In the genomic region with DNA sequence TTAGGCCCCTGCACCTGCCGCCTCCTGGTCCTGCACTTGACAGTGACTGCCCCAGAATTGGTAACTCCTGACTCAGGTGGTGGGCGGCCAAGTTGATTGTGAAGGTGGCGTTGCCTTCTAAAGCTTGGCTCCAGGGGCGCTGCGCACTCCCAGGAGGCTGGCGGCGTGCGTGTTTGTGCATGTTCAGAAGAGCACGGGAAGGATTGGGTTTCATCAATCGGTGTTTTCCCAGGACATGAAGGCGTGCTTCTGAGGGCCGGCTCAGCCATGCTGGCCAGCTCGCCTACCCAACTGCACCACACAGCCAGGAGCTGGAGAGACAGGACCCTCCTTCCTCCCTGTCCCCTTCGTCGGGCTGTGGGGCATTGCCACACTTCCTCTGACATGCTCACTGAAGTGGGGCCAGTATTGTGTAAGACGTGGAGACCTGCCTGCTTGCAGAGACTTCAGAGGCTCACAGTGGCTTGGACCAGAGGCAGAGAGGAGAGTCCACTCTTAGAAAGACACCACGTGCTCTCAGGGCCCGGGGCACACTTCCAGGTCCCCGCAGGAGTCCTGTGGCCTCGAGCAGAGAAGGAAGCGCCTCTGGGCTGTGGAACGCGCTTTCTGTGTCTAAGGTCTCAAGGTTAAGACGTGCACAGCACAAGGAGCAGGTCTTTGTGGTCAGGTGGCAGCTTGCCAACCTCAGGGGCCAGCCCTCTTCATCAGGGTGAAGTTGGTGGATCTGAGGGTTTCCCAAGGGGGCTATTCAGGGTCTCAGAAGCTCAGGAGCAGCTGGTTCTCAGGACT, we compare ENCODE assay signal across 10 cellular contexts. TPM values are rescaled to one million over a fixed set of nuclear protein-coding genes. Genes with fewer than 3 reads are reported as not detected.
DNase-seq lines count a peak whose midpoint lies in the region; ATAC-seq and TF ChIP-seq lines count a peak whose summit lies in the region.
"Had no signal": no experiment of that assay in that cellular context is flagged by ENCODE, and none has a peak within 500 bp of the region (broad histone marks: within the 10 kb centered on the region; RNA-seq: fewer than 3 reads in every experiment).

No MANE protein-coding gene starts in this region.

- H3K4me3 ChIP-seq in left ventricle myocardium inferior (no peak overlapping the region), upper lobe of right lung (peak overlapping the region; percentile 19)
- H3K4me3 ChIP-seq in CD8-positive, alpha-beta T cell (ENCODE audit: low read depth, low read length), result no peak overlapping the region

- H3K4me3 Mint-ChIP-seq in CD8-positive, alpha-beta T cell, result no peak overlapping the region

- no peak overlapping the region for H3K27ac ChIP-seq in left ventricle myocardium inferior (replicated peaks)
- H3K27ac ChIP-seq in upper lobe of right lung, result peak overlapping the region; percentile 85
- H3K27ac ChIP-seq in CD8-positive, alpha-beta T cell (ENCODE audit: low read depth, low read length), result no peak overlapping the region

- H3K9me3 ChIP-seq in left ventricle myocardium inferior (replicated peaks) (no peaks in the 10 kb centered on the region), upper lobe of right lung (no peaks in the 10 kb centered on the region)
- no peaks in the 10 kb centered on the region for H3K9me3 ChIP-seq in CD8-positive, alpha-beta T cell (ENCODE audit: low read length)

- no peaks in the 10 kb centered on the region for H3K9me3 Mint-ChIP-seq in CD8-positive, alpha-beta T cell

- peaks cover 26% of the 10 kb centered on the region for H3K36me3 Mint-ChIP-seq in CD8-positive, alpha-beta T cell

- DNase-seq in Right ventricle myocardium superior (peak; percentile 68), left ventricle myocardium inferior (no peak), SK-N-DZ (ENCODE audit: low spot score) (peak; percentile 14), left kidney (ENCODE audit: low read depth, low spot score) (peak; percentile 83), upper lobe of right lung (peak; percentile 90), retina (no peak)
- no peak for DNase-seq in CD8-positive, alpha-beta T cell

- ATAC-seq in Right ventricle myocardium superior (ENCODE audit: poor library complexity) (no peak), upper lobe of right lung (peak; percentile 11), GM21367 (IDR thresholded peaks at IDR 0.05; ENCODE audit: unreplicated experiment) (no peak)
- no peak for ATAC-seq in CD8-positive, alpha-beta T cell

- H3K36me3 ChIP-seq in left ventricle myocardium inferior (peaks cover 8% of the 10 kb centered on the region), upper lobe of right lung (no peaks in the 10 kb centered on the region)
- H3K36me3 ChIP-seq in CD8-positive, alpha-beta T cell (ENCODE audit: insufficient read depth, low read length), result no peaks in the 10 kb centered on the region

- no peak overlapping the region for H3K27ac Mint-ChIP-seq in CD8-positive, alpha-beta T cell

- CTCF ChIA-PET in CD8-positive, alpha-beta T cell (lab: Charles Lee), result interaction anchor here (0.7 kb wide), 1 partner anchor 13 kb away, joined by 4 read pairs; no protein-coding TSS in a partner anchor

- H3K4me1 ChIP-seq in left ventricle myocardium inferior (peaks cover 53% of the 10 kb centered on the region), upper lobe of right lung (peaks cover 46% of the 10 kb centered on the region)
- peaks cover 25% of the 10 kb centered on the region for H3K4me1 ChIP-seq in CD8-positive, alpha-beta T cell (ENCODE audit: insufficient read depth, low read length)

- peaks cover 42% of the 10 kb centered on the region for H3K4me1 Mint-ChIP-seq in CD8-positive, alpha-beta T cell (ENCODE audit: low read depth)

- POLR2A ChIA-PET in CD8-positive, alpha-beta T cell (lab: Charles Lee), result no interaction called here

- TF ChIP-seq CTCF in left ventricle myocardium inferior (IDR thresholded peaks at IDR 0.05; ENCODE audit: borderline replicate concordance), result no peak
- no peak for TF ChIP-seq CTCF in upper lobe of right lung (IDR thresholded peaks at IDR 0.05)
- TF ChIP-seq CTCF in CD8-positive, alpha-beta T cell (IDR thresholded peaks at IDR 0.05), result no peak

- H3K27me3 ChIP-seq in left ventricle myocardium inferior (ENCODE audit: low read depth) (no peaks in the 10 kb centered on the region), upper lobe of right lung (no peaks in the 10 kb centered on the region)
- H3K27me3 ChIP-seq in CD8-positive, alpha-beta T cell (ENCODE audit: insufficient read depth, low read length), result no peaks in the 10 kb centered on the region

- H3K27me3 Mint-ChIP-seq in CD8-positive, alpha-beta T cell (ENCODE audit: low read depth), result no peaks in the 10 kb centered on the region
- H3K27me3 Mint-ChIP-seq: CD4-positive, alpha-beta memory T cell had no signal

- intact Hi-C loops in Right ventricle myocardium superior (cut with DNase I), result no loop called here
- intact Hi-C loops in left ventricle myocardium inferior (cut with micrococcal nuclease), result no loop called here
- intact Hi-C loops in upper lobe of right lung (cut with DNase I), result no loop called here
- intact Hi-C loops in CD8-positive, alpha-beta T cell (cut with DNase I, micrococcal nuclease), result loop anchor here in 1 of 2 experiments (5.0 kb wide), 1 partner anchor 215 kb away; no protein-coding TSS in a partner anchor

RNA-seq across cellular contexts. Expression of a gene that starts 2.8 kb away (rescaled TPM):
- total RNA-seq in Right ventricle myocardium superior (11.0 TPM), left ventricle myocardium inferior (10.3 TPM), upper lobe of right lung (47.6 TPM)
- polyA plus RNA-seq in SK-N-DZ (2014; cell fraction: cytosol; rRNA removed), result 23.8 and 35.5 TPM in 2 replicates
- polyA plus RNA-seq in SK-N-DZ (2014; cell fraction: nucleus; rRNA removed), result 41.2 and 43.2 TPM in 2 replicates
- total RNA-seq in CD8-positive, alpha-beta T cell, result 1 to 10 TPM; 3.9 to 5.9 TPM

RNA-seq across cellular contexts. Expression of a gene that starts 22.9 kb away (rescaled TPM):
- total RNA-seq in Right ventricle myocardium superior (18.0 TPM), left ventricle myocardium inferior (21.4 TPM), upper lobe of right lung (59.4 TPM)
- polyA plus RNA-seq in SK-N-DZ (2014; cell fraction: cytosol; rRNA removed), result 25.3 and 35.9 TPM in 2 replicates
- polyA plus RNA-seq in SK-N-DZ (2014; cell fraction: nucleus; rRNA removed), result 138 and 159 TPM in 2 replicates
- total RNA-seq in CD8-positive, alpha-beta T cell, result 10 to 100 TPM; 25.9 to 31.0 TPM

RNA-seq across cellular contexts. Expression of a gene that starts 25.9 kb away (rescaled TPM):
- 0.38 TPM for total RNA-seq in Right ventricle myocardium superior
- 0.11 TPM for total RNA-seq in left ventricle myocardium inferior
- 1.3 and 1.8 TPM in 2 replicates for polyA plus RNA-seq in SK-N-DZ (2014; cell fraction: cytosol; rRNA removed)
- 2.8 and 3.7 TPM in 2 replicates for polyA plus RNA-seq in SK-N-DZ (2014; cell fraction: nucleus; rRNA removed)
- total RNA-seq in upper lobe of right lung, result 0.98 TPM
- total RNA-seq in CD8-positive, alpha-beta T cell, result under 1 TPM in 1 of 2 experiments, not detected in 1; 0.25 TPM

RNA-seq across cellular contexts. Expression of a gene that starts 32.5 kb away (rescaled TPM):
- total RNA-seq in Right ventricle myocardium superior, result not detected
- total RNA-seq in left ventricle myocardium inferior, result not detected
- polyA plus RNA-seq in SK-N-DZ (2014; cell fraction: cytosol; rRNA removed), result 0.06 and 0.24 TPM in 2 replicates
- not detected in 2 replicates for polyA plus RNA-seq in SK-N-DZ (2014; cell fraction: nucleus; rRNA removed)
- not detected for total RNA-seq in upper lobe of right lung
- not detected for total RNA-seq in CD8-positive, alpha-beta T cell
- total RNA-seq: CD4-positive, alpha-beta memory T cell; dermis microvascular lymphatic vessel endothelial cell had no signal
- polyA plus RNA-seq: CD4-positive, alpha-beta memory T cell had no signal

RNA-seq across cellular contexts. Expression of a gene that starts 38.1 kb away (rescaled TPM):
- total RNA-seq in Right ventricle myocardium superior (0.13 TPM), left ventricle myocardium inferior (0.14 TPM), upper lobe of right lung (1.5 TPM)
- 4.0 and 5.7 TPM in 2 replicates for polyA plus RNA-seq in SK-N-DZ (2014; cell fraction: cytosol; rRNA removed)
- polyA plus RNA-seq in SK-N-DZ (2014; cell fraction: nucleus; rRNA removed), result 5.5 and 7.7 TPM in 2 replicates
- under 1 TPM; 0.16 to 0.17 TPM for total RNA-seq in CD8-positive, alpha-beta T cell

Comparison
In these comparisons a context has a peak if more than half of its experiments do, and no peak if none do; other contexts are left out.
1. DNase-seq: peak in Right ventricle myocardium superior (single experiment), SK-N-DZ (single experiment), left kidney (single experiment) and upper lobe of right lung (single experiment); none in left ventricle myocardium inferior (single experiment), retina (single experiment) and CD8-positive, alpha-beta T cell (0 of 7).